Comparison of ENCODE assay signal across 1 cellular context in the genomic region with DNA sequence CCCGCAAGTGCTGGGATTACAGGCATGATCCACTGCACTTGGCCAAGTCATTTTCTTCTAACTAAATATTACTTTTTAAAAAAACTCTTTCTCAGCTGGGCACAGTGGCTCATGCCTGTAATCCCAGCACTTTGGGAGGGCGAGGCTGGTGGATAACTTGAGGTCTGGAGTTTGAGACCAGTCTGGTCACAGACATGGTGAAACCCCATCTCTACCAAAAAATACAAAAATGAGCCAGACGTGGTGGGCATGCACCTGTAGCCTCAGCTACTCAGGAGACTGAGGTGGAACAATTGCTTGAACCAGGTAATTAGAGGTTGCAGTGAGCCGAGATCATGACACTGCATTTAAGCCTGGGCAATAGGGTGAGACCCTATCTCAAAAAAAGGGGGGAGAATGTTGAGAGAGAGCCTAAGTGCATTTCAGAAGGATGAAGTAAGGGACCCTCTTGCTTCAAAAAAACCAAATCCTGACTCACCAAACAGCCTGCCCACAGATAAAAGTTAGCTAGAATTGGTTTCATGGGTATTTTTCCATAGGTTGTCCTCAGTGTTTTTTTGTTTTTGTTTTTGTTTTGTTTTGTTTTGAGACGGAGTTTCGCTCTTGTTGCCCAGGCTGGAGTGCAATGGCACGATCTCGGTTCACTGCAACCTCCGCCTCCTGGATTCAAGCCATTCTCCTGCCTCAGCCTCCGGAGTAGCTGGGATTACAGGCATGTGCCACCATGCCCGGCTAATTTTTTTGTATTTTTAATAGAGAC.
TF ChIP-seq lines count a peak whose summit lies in the region.
"Not testable (repeated sequence)": the region's sequence is repeated elsewhere in the genome, so short reads cannot be mapped to it uniquely, and the experiment has no call there.

No MANE protein-coding gene starts in this region.

TF ChIP-seq in K562, 482 proteins besides CTCF, POLR2A, EP300 and RAD21:
- peak; percentile 84; the same call in 1 of the 2 replicates for TF ChIP-seq FOXK1 (CRISPR knock-in tag; IDR thresholded peaks at IDR 0.05; ENCODE audit: borderline replicate concordance)
- TF ChIP-seq, protein P1, sequence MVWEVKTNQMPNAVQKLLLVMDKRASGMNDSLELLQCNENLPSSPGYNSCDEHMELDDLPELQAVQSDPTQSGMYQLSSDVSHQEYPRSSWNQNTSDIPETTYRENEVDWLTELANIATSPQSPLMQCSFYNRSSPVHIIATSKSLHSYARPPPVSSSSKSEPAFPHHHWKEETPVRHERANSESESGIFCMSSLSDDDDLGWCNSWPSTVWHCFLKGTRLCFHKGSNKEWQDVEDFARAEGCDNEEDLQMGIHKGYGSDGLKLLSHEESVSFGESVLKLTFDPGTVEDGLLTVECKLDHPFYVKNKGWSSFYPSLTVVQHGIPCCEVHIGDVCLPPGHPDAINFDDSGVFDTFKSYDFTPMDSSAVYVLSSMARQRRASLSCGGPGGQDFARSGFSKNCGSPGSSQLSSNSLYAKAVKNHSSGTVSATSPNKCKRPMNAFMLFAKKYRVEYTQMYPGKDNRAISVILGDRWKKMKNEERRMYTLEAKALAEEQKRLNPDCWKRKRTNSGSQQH (CRISPR knock-in tag; IDR thresholded peaks at IDR 0.05), result peak; percentile 12; the same call in 1 of the 2 replicates
- peak; percentile 22; the same call in 1 of the 2 replicates for TF ChIP-seq ZNF316 (IDR thresholded peaks at IDR 0.05)
- TF ChIP-seq, protein P2, sequence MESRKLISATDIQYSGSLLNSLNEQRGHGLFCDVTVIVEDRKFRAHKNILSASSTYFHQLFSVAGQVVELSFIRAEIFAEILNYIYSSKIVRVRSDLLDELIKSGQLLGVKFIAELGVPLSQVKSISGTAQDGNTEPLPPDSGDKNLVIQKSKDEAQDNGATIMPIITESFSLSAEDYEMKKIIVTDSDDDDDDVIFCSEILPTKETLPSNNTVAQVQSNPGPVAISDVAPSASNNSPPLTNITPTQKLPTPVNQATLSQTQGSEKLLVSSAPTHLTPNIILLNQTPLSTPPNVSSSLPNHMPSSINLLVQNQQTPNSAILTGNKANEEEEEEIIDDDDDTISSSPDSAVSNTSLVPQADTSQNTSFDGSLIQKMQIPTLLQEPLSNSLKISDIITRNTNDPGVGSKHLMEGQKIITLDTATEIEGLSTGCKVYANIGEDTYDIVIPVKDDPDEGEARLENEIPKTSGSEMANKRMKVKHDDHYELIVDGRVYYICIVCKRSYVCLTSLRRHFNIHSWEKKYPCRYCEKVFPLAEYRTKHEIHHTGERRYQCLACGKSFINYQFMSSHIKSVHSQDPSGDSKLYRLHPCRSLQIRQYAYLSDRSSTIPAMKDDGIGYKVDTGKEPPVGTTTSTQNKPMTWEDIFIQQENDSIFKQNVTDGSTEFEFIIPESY (CRISPR knock-in tag; IDR thresholded peaks at IDR 0.05), result 0 out of 2 replicates have a peak, but pooled peaks have one; percentile 23
- peak; percentile 53; the same call in 1 of the 2 replicates for TF ChIP-seq NFE2 (IDR thresholded peaks at IDR 0.05; ENCODE audit: low read depth)
- 0 out of 2 replicates have a peak, but pooled peaks have one; percentile 48 for TF ChIP-seq ZBTB1 (CRISPR knock-in tag; IDR thresholded peaks at IDR 0.05; ENCODE audit: borderline replicate concordance, low read depth)
- TF ChIP-seq, protein P3, sequence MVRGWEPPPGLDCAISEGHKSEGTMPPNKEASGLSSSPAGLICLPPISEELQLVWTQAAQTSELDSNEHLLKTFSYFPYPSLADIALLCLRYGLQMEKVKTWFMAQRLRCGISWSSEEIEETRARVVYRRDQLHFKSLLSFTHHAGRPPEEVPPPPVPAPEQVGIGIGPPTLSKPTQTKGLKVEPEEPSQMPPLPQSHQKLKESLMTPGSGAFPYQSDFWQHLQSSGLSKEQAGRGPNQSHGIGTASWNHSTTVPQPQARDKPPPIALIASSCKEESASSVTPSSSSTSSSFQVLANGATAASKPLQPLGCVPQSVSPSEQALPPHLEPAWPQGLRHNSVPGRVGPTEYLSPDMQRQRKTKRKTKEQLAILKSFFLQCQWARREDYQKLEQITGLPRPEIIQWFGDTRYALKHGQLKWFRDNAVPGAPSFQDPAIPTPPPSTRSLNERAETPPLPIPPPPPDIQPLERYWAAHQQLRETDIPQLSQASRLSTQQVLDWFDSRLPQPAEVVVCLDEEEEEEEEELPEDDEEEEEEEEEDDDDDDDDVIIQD (CRISPR knock-in tag; IDR thresholded peaks at IDR 0.05), result peak; percentile 11; the same call in 1 of the 2 replicates
- TF ChIP-seq, protein P4, sequence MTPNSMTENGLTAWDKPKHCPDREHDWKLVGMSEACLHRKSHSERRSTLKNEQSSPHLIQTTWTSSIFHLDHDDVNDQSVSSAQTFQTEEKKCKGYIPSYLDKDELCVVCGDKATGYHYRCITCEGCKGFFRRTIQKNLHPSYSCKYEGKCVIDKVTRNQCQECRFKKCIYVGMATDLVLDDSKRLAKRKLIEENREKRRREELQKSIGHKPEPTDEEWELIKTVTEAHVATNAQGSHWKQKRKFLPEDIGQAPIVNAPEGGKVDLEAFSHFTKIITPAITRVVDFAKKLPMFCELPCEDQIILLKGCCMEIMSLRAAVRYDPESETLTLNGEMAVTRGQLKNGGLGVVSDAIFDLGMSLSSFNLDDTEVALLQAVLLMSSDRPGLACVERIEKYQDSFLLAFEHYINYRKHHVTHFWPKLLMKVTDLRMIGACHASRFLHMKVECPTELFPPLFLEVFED (CRISPR knock-in tag; conservative IDR thresholded peaks at IDR 0.05), result peak; percentile 86; the same call in 1 of the 2 replicates
- TF ChIP-seq ZNF232 (CRISPR knock-in tag; IDR thresholded peaks at IDR 0.05), result 0 out of 2 replicates have a peak, but pooled peaks have one; percentile 56
- 0 out of 2 replicates have a peak, but pooled peaks have one; percentile 16 for TF ChIP-seq MTA1 (IDR thresholded peaks at IDR 0.05; ENCODE audit: borderline replicate concordance)
- 0 out of 2 replicates have a peak, but pooled peaks have one; percentile 28 for TF ChIP-seq TSC22D4 (tag; IDR thresholded peaks at IDR 0.05)
- 0 out of 2 replicates have a peak, but pooled peaks have one; percentile 20 for TF ChIP-seq ZNF436 (CRISPR knock-in tag; IDR thresholded peaks at IDR 0.05)
- TF ChIP-seq JUNB (CRISPR knock-in tag; conservative IDR thresholded peaks at IDR 0.05), result 0 out of 2 replicates have a peak, but pooled peaks have one; percentile 20
- TF ChIP-seq, protein P5, sequence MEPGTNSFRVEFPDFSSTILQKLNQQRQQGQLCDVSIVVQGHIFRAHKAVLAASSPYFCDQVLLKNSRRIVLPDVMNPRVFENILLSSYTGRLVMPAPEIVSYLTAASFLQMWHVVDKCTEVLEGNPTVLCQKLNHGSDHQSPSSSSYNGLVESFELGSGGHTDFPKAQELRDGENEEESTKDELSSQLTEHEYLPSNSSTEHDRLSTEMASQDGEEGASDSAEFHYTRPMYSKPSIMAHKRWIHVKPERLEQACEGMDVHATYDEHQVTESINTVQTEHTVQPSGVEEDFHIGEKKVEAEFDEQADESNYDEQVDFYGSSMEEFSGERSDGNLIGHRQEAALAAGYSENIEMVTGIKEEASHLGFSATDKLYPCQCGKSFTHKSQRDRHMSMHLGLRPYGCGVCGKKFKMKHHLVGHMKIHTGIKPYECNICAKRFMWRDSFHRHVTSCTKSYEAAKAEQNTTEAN (CRISPR knock-in tag; IDR thresholded peaks at IDR 0.05), result peak; percentile 63; the same call in 1 of the 2 replicates
- 0 out of 2 replicates have a peak, but pooled peaks have one; percentile 48 for TF ChIP-seq LARP7 (IDR thresholded peaks at IDR 0.05)
- TF ChIP-seq ZNF224 (CRISPR knock-in tag; IDR thresholded peaks at IDR 0.05), result peak; percentile 72; the same call in 1 of the 2 replicates
- 0 out of 2 replicates have a peak, but pooled peaks have one; percentile 21 for TF ChIP-seq MAFG (tag; conservative IDR thresholded peaks at IDR 0.05)
- 0 out of 2 replicates have a peak, but pooled peaks have one; percentile 20 for TF ChIP-seq ZNF212 (CRISPR knock-in tag; IDR thresholded peaks at IDR 0.05)
- TF ChIP-seq, protein P6, sequence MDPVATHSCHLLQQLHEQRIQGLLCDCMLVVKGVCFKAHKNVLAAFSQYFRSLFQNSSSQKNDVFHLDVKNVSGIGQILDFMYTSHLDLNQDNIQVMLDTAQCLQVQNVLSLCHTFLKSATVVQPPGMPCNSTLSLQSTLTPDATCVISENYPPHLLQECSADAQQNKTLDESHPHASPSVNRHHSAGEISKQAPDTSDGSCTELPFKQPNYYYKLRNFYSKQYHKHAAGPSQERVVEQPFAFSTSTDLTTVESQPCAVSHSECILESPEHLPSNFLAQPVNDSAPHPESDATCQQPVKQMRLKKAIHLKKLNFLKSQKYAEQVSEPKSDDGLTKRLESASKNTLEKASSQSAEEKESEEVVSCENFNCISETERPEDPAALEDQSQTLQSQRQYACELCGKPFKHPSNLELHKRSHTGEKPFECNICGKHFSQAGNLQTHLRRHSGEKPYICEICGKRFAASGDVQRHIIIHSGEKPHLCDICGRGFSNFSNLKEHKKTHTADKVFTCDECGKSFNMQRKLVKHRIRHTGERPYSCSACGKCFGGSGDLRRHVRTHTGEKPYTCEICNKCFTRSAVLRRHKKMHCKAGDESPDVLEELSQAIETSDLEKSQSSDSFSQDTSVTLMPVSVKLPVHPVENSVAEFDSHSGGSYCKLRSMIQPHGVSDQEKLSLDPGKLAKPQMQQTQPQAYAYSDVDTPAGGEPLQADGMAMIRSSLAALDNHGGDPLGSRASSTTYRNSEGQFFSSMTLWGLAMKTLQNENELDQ (CRISPR knock-in tag; IDR thresholded peaks at IDR 0.05; ENCODE audit: borderline replicate concordance), result 0 out of 2 replicates have a peak, but pooled peaks have one; percentile 54
- peak; percentile 40; the same call in 1 of the 2 replicates for TF ChIP-seq OTX1 (CRISPR knock-in tag; IDR thresholded peaks at IDR 0.05)
- TF ChIP-seq ZNF217 (CRISPR knock-in tag; IDR thresholded peaks at IDR 0.05), result 0 out of 2 replicates have a peak, but pooled peaks have one; percentile 74
- peak; percentile 36 for TF ChIP-seq ZNF699 (CRISPR knock-in tag; IDR thresholded peaks at IDR 0.05; ENCODE audit: insufficient replicate concordance)
- TF ChIP-seq ZNF445 (CRISPR knock-in tag; IDR thresholded peaks at IDR 0.05; ENCODE audit: low read depth), result peak; percentile 36; the same call in 1 of the 2 replicates
- 0 out of 4 replicates have a peak, but pooled peaks of 1 of the 2 experiments have one; percentile 56 for TF ChIP-seq CSDE1 (IDR thresholded peaks at IDR 0.05)
- TF ChIP-seq ETV6 (IDR thresholded peaks at IDR 0.05; ENCODE audit: borderline replicate concordance in 1 of 2, low read depth in 2 of 2, low read length in 1 of 2), result not testable (repeated sequence)
- TF ChIP-seq ETV6 (CRISPR knock-in tag; IDR thresholded peaks at IDR 0.05; ENCODE audit: borderline replicate concordance), result peak; percentile 62; the same call in 1 of the 2 replicates
- 0 out of 2 replicates have a peak, but pooled peaks have one; percentile 12 for TF ChIP-seq GTF2A2 (tag; IDR thresholded peaks at IDR 0.05)
- peak; percentile 56 for TF ChIP-seq ZNF121 (CRISPR knock-in tag; conservative IDR thresholded peaks at IDR 0.05)
- TF ChIP-seq ELF4 (CRISPR knock-in tag; IDR thresholded peaks at IDR 0.05), result 0 out of 2 replicates have a peak, but pooled peaks have one; percentile 36
- TF ChIP-seq, protein P7, sequence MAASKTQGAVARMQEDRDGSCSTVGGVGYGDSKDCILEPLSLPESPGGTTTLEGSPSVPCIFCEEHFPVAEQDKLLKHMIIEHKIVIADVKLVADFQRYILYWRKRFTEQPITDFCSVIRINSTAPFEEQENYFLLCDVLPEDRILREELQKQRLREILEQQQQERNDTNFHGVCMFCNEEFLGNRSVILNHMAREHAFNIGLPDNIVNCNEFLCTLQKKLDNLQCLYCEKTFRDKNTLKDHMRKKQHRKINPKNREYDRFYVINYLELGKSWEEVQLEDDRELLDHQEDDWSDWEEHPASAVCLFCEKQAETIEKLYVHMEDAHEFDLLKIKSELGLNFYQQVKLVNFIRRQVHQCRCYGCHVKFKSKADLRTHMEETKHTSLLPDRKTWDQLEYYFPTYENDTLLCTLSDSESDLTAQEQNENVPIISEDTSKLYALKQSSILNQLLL (CRISPR knock-in tag; IDR thresholded peaks at IDR 0.05; ENCODE audit: borderline replicate concordance), result 0 out of 2 replicates have a peak, but pooled peaks have one; percentile 18
- TF ChIP-seq, protein P8, sequence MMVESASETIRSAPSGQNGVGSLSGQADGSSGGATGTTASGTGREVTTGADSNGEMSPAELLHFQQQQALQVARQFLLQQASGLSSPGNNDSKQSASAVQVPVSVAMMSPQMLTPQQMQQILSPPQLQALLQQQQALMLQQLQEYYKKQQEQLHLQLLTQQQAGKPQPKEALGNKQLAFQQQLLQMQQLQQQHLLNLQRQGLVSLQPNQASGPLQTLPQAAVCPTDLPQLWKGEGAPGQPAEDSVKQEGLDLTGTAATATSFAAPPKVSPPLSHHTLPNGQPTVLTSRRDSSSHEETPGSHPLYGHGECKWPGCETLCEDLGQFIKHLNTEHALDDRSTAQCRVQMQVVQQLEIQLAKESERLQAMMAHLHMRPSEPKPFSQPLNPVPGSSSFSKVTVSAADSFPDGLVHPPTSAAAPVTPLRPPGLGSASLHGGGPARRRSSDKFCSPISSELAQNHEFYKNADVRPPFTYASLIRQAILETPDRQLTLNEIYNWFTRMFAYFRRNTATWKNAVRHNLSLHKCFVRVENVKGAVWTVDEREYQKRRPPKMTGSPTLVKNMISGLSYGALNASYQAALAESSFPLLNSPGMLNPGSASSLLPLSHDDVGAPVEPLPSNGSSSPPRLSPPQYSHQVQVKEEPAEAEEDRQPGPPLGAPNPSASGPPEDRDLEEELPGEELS (CRISPR knock-in tag; IDR thresholded peaks at IDR 0.05; ENCODE audit: borderline replicate concordance), result peak; percentile 87; the same call in 1 of the 2 replicates
- TF ChIP-seq, protein P9, sequence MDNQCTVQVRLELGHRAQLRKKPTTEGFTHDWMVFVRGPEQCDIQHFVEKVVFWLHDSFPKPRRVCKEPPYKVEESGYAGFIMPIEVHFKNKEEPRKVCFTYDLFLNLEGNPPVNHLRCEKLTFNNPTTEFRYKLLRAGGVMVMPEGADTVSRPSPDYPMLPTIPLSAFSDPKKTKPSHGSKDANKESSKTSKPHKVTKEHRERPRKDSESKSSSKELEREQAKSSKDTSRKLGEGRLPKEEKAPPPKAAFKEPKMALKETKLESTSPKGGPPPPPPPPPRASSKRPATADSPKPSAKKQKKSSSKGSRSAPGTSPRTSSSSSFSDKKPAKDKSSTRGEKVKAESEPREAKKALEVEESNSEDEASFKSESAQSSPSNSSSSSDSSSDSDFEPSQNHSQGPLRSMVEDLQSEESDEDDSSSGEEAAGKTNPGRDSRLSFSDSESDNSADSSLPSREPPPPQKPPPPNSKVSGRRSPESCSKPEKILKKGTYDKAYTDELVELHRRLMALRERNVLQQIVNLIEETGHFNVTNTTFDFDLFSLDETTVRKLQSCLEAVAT (IDR thresholded peaks at IDR 0.05), result 0 out of 4 replicates have a peak, but pooled peaks of 1 of the 2 experiments have one; percentile 54
